Comparison of ENCODE assay signal across 8 cellular contexts in genomic region chr11:111541209-111542061, GRCh38. TPM values are rescaled to one million over a fixed set of nuclear protein-coding genes. Genes with fewer than 3 reads are reported as not detected.
DNase-seq lines count a peak whose midpoint lies in the region; ATAC-seq, FAIRE-seq and TF ChIP-seq lines count a peak whose summit lies in the region.

No MANE protein-coding gene starts in this region.

- H3K9me3 ChIP-seq in psoas muscle: no peaks in the 10 kb centered on the region

- intact Hi-C loops in Right ventricle myocardium inferior (cut with DNase I): loop anchor here (10.0 kb wide), 1 partner anchor 257 kb away; no protein-coding TSS in a partner anchor
- intact Hi-C loops in cardiac septum (cut with DNase I): no loop called here
- intact Hi-C loops in psoas muscle (cut with DNase I): no loop called here

- WGBS in psoas muscle, 3 donors: 1 to 4% (median 2%) methylated on average over 38 to 42 of the region's 42 CpGs

- peaks cover 8% of the 10 kb centered on the region for H3K4me1 ChIP-seq in psoas muscle

- DNase-seq in Right ventricle myocardium inferior (ENCODE audit: missing footprints): peak; percentile 68
- no peak for DNase-seq in cardiac septum (ENCODE audit: low spot score)
- peak; percentile 84 for DNase-seq in amniotic stem cell (lab: John Stamatoyannopoulos, UW)
- DNase-seq in hepatic stellate cell (ENCODE audit: low spot score): peak; percentile 74
- peak; percentile 70 to 79 for DNase-seq in psoas muscle
- DNase-seq in RCC 7860 (ENCODE audit: low spot score): no peak

- peak; percentile 51 for ATAC-seq in Right ventricle myocardium inferior
- peak; percentile 67 to 76 (median 70) for ATAC-seq in psoas muscle
- no peak for ATAC-seq in GM21390 (IDR thresholded peaks at IDR 0.05; ENCODE audit: unreplicated experiment)
- ATAC-seq in HG02938 (IDR thresholded peaks at IDR 0.05; ENCODE audit: unreplicated experiment): no peak

- peak overlapping the region; percentile 76 for H3K4me3 ChIP-seq in psoas muscle

- H3K27ac ChIP-seq in psoas muscle: peak overlapping the region; percentile 68

- no peaks in the 10 kb centered on the region for H3K27me3 ChIP-seq in psoas muscle (ENCODE audit: insufficient read depth in 3 of 3, low read length in 2 of 3)

- FAIRE-seq in RCC 7860 (lab: Jason Lieb, UNC): no peak

- TF ChIP-seq CTCF in psoas muscle (IDR thresholded peaks at IDR 0.05): no peak

- H3K36me3 ChIP-seq in psoas muscle (ENCODE audit: insufficient read depth in 1 of 2, low read depth in 1 of 2): peaks cover 0 to 5% of the 10 kb centered on the region in 2 donors

RNA-seq across cellular contexts. Expression of gene LAYN, which starts 0.9 kb away (rescaled TPM):
- total RNA-seq in Right ventricle myocardium inferior: 3.7 TPM
- 4.5 TPM for total RNA-seq in cardiac septum
- 10 to 100 TPM in 1 of 4 donors, 1 to 10 TPM in 3; 3.3 to 12.6 (median 8.1) TPM for total RNA-seq in psoas muscle
- polyA plus RNA-seq in psoas muscle: 1 to 10 TPM in 2 of 3 donors, under 1 TPM in 1; 0.60 to 8.4 (median 6.3) TPM

RNA-seq across cellular contexts. Expression of gene HOATZ, which starts 26.9 kb away (rescaled TPM):
- total RNA-seq in Right ventricle myocardium inferior (not detected), cardiac septum (not detected), psoas muscle (not detected)
- not detected for polyA plus RNA-seq in psoas muscle

RNA-seq across cellular contexts. Expression of gene BTG4, which starts 29.2 kb away (rescaled TPM):
- total RNA-seq in Right ventricle myocardium inferior (not detected), cardiac septum (not detected), psoas muscle (not detected)
- polyA plus RNA-seq in psoas muscle: not detected

Comparison
In these comparisons a context has a peak if more than half of its experiments do, and no peak if none do; other contexts are left out.
1. DNase-seq: peak in Right ventricle myocardium inferior (single experiment), amniotic stem cell (single experiment), hepatic stellate cell (single experiment) and psoas muscle (2 of 2); none in cardiac septum (single experiment) and RCC 7860 (single experiment).
2. ATAC-seq: peak in Right ventricle myocardium inferior (single experiment) and psoas muscle (4 of 4); none in GM21390 (single experiment) and HG02938 (single experiment).